8 cellular contexts compared by ENCODE assay signal in genomic region chr1:151790071-151790939, GRCh38. TPM values are rescaled to one million over a fixed set of nuclear protein-coding genes. Genes with fewer than 3 reads are reported as not detected.
DNase-seq lines count a peak whose midpoint lies in the region; ATAC-seq and TF ChIP-seq lines count a peak whose summit lies in the region.

TDRKH (minus strand) TSS chr1:151790500; CDS start chr1:151783022, 7,478 bp downstream.

- no peaks in the 10 kb centered on the region for H3K36me3 ChIP-seq in liver (ENCODE audit: control insufficient read depth in 4 of 4, insufficient read depth in 3 of 4, low read depth in 1 of 4, low read length in 3 of 4)

- peak within 1 kb of the TSS; percentile 45 to 69 for H3K9ac ChIP-seq in liver (ENCODE audit: low read depth in 1 of 2, low read length in 2 of 2)

- no peaks in the 10 kb centered on the region for H3K27me3 ChIP-seq in liver (ENCODE audit: control insufficient read depth in 4 of 4, insufficient read depth in 4 of 4, low read length in 3 of 4)

- peaks cover 4 to 9% (median 4%) of the 10 kb centered on the region in 3 donors for H3K27me3 Mint-ChIP-seq in CD14-positive monocyte (ENCODE audit: low read depth in 3 of 3)

- no peaks in the 10 kb centered on the region for H3K9me3 ChIP-seq in liver (ENCODE audit: control insufficient read depth in 4 of 4, low read length in 3 of 4)

- peak within 1 kb of the TSS; percentile 98 to 99 for H3K4me3 Mint-ChIP-seq in CD14-positive monocyte

- DNase-seq in CD14-positive monocyte (ENCODE audit: low spot score): peak; percentile 97
- DNase-seq in NCI-H748 (lab: John Stamatoyannopoulos, UW; ENCODE audit: unreplicated experiment): peak; percentile 100
- peak; percentile 98 to 99 for DNase-seq in activated CD4-positive, alpha-beta T cell treated with anti-CD3 and anti-CD28 coated beads, Interleukin-2, amount 50 U/mL, for 4 hours
- peak; percentile 99 to 100 for DNase-seq in dermis microvascular lymphatic vessel endothelial cell (ENCODE audit: low read depth in 2 of 2)
- peak; percentile 99 for DNase-seq in stimulated activated CD4-positive, alpha-beta T cell treated with anti-CD3 and anti-CD28 coated beads, Interleukin-4, amount 100 ng/mL, for 24 hours

- H3K4me1 Mint-ChIP-seq in CD14-positive monocyte: peaks cover 23% of the 10 kb centered on the region

- H3K4me3 ChIP-seq in liver (ENCODE audit: low read depth in 1 of 3, low read length in 3 of 3): peak within 1 kb of the TSS; percentile 73 to 94 (median 90)

- TF ChIP-seq RAD21 in liver (IDR thresholded peaks at IDR 0.05): peak; percentile 34 to 47

- under 1% methylated on average over 58 of the region's 58 CpGs for WGBS in liver

- H3K27ac ChIP-seq in liver (ENCODE audit: low read depth in 1 of 2, low read length in 2 of 2): peak within 1 kb of the TSS in 1 of 2 donors; percentile 28

- peak within 1 kb of the TSS; percentile 70 to 91 (median 77) for H3K27ac Mint-ChIP-seq in CD14-positive monocyte

- intact Hi-C loops in CD14-positive monocyte (cut with micrococcal nuclease): no loop called here

- ATAC-seq in GM19372 (IDR thresholded peaks at IDR 0.05; ENCODE audit: low read depth, unreplicated experiment): peak; percentile 98
- peak; percentile 80 for ATAC-seq in HG03558 (IDR thresholded peaks at IDR 0.05; ENCODE audit: extremely low read depth, unreplicated experiment)

- H3K36me3 Mint-ChIP-seq in CD14-positive monocyte: no peaks in the 10 kb centered on the region

- TF ChIP-seq CTCF in CD14-positive monocyte (IDR thresholded peaks at IDR 0.05) (peak; percentile 6), liver (IDR thresholded peaks at IDR 0.05; ENCODE audit: low read depth, low read length, missing input control) (no peak)

- H3K4me1 ChIP-seq in liver (ENCODE audit: control insufficient read depth in 4 of 4, insufficient read depth in 4 of 4, low read length in 3 of 4): peaks cover 0 to 17% (median 9%) of the 10 kb centered on the region in 4 donors

- no peaks in the 10 kb centered on the region for H3K9me3 Mint-ChIP-seq in CD14-positive monocyte

TF ChIP-seq in liver, 16 proteins besides CTCF, POLR2A, EP300 and RAD21:
- TF ChIP-seq TAF1 (conservative IDR thresholded peaks at IDR 0.05) (no peak), NR2F2 (IDR thresholded peaks at IDR 0.05) (no peak), HNF4G (IDR thresholded peaks at IDR 0.05) (no peak), RXRA (IDR thresholded peaks at IDR 0.05) (peak; percentile 17 to 22), SP1 (IDR thresholded peaks at IDR 0.05) (peak; percentile 100), ATF3 (IDR thresholded peaks at IDR 0.05) (no peak), FOXA1 (IDR thresholded peaks at IDR 0.05) (no peak), HNF4A (conservative IDR thresholded peaks at IDR 0.05) (peak in 1 of 2 donors; percentile 7), ZBTB33 (IDR thresholded peaks at IDR 0.05) (no peak), FOXA2 (IDR thresholded peaks at IDR 0.05) (no peak), GABPA (IDR thresholded peaks at IDR 0.05 in 1 of 2, conservative IDR thresholded peaks at IDR 0.05 in 1 of 2) (peak in 1 of 2 donors; percentile 11), JUND (IDR thresholded peaks at IDR 0.05) (peak in 1 of 2 donors; percentile 17), EGR1 (IDR thresholded peaks at IDR 0.05; ENCODE audit: low read depth in 2 of 2) (peak; percentile 98), MAX (IDR thresholded peaks at IDR 0.05) (peak; percentile 70), REST (IDR thresholded peaks at IDR 0.05) (no peak), YY1 (IDR thresholded peaks at IDR 0.05) (peak; percentile 76)

RNA-seq across cellular contexts. Expression of gene TDRKH, which starts in this region (rescaled TPM):
- 1 to 10 TPM; 1.1 to 1.6 TPM for polyA plus RNA-seq in CD14-positive monocyte
- 4.2 and 4.4 TPM in 2 replicates for total RNA-seq in dermis microvascular lymphatic vessel endothelial cell
- total RNA-seq in liver: 1 to 10 TPM; 5.1 to 6.7 TPM
- polyA plus RNA-seq in liver: 1 to 10 TPM; 1.5 to 2.6 TPM
